30 cellular contexts compared by ENCODE assay signal in the genomic region with DNA sequence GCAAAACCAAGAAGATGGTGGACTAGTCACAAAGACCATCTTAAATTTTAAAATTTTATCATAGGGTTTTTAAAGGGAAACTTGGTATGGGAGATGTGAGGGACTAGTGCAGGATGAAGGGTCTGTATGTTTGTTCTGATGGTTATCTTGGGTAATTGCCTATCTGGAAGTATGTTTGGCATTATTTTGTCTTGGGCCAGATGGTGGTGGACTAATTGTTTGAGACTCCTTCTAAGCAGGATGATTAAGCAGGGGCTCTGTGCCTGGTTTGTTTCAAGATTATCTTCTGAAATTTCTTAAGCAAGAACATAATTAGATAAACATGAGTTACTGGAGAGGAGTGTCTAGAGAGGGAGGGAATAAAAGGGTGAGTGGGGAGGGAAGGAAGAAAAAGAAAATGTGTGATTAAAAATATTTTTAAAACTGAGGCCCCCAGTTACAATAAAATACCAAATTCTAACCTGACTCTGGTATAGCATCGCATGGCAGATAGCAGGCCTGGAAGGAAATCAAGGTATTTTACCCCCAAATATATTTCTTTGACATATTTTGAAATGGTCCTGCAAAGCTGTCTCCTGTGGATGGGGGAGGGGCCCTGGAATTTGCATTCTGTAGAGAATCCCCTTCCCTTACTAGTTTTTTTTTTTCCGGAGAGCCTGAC. TPM values are rescaled to one million over a fixed set of nuclear protein-coding genes. Genes with fewer than 3 reads are reported as not detected.
A peak's percentile ranks its signal among the peaks of the same experiment; 100 is the strongest.
DNase-seq lines count a peak whose midpoint lies in the region; ATAC-seq, FAIRE-seq and TF ChIP-seq lines count a peak whose summit lies in the region.
"Had no signal": no experiment of that assay in that cellular context is flagged by ENCODE, and none has a peak within 500 bp of the region (broad histone marks: within the 10 kb centered on the region; RNA-seq: fewer than 3 reads in every experiment).

No MANE protein-coding gene starts in this region.

- H3K79me2 ChIP-seq in HepG2 (ENCODE audit: insufficient read depth, low read length): no peaks in the 10 kb centered on the region

- H3K4me1 ChIP-seq in HepG2 (ENCODE audit: insufficient read depth, low read length) (peaks cover 43% of the 10 kb centered on the region), right lobe of liver (peaks cover 0 to 5% (median 0%) of the 10 kb centered on the region in 4 donors)

- no peak for TF ChIP-seq EP300 in HepG2 (IDR thresholded peaks at IDR 0.05; ENCODE audit: low read depth in 2 of 2, low read length in 2 of 2)
- TF ChIP-seq EP300 in HepG2 (CRISPR knock-in tag; IDR thresholded peaks at IDR 0.05; ENCODE audit: borderline replicate concordance): no peak

- no peaks in the 10 kb centered on the region for H3K27me3 ChIP-seq in HepG2 (ENCODE audit: control insufficient read depth in 1 of 2, insufficient read depth in 2 of 2, low read length in 2 of 2)
- no peaks in the 10 kb centered on the region for H3K27me3 ChIP-seq in right lobe of liver
- H3K27me3 ChIP-seq: ovary, SJSA1, transverse colon had no signal

- BruUV-seq in HepG2 (replicated peaks; lab: Mats Ljungman, UMichigan): no TSS peak

- ATAC-seq in HepG2: no peak
- ATAC-seq in right lobe of liver: no peak
- ATAC-seq in GM21447 (IDR thresholded peaks at IDR 0.05; ENCODE audit: unreplicated experiment): no peak
- ATAC-seq: activated naive CD8-positive, alpha-beta T cell treated with anti-CD3 and anti-CD28 coated beads, Interleukin-2, amount 50 U/mL, for 24 hours had no signal

- DNase-seq in HepG2 (ENCODE audit: low spot score) (no peak), right lobe of liver (no peak), amniotic epithelial cell (ENCODE audit: low read depth) (peak; percentile 96), foreskin fibroblast (peak; percentile 62 to 83), NCI-H1930 (lab: John Stamatoyannopoulos, UW) (no peak), kidney tubule cell (ENCODE audit: low spot score) (no peak)
- DNase-seq in activated CD4-positive, alpha-beta T cell treated with anti-CD3 and anti-CD28 coated beads, Interleukin-2, amount 50 U/mL, for 1 hour: no peak
- DNase-seq: 8988T; activated CD4-positive, alpha-beta T cell treated with anti-CD3 and anti-CD28 coated beads, Interleukin-2, amount 10 ng/mL, durations not matched to agents 7 days and 5 days; activated gamma-delta T cell treated with Interleukin-2 at 50 U/mL for 16 hours; activated naive CD8-positive, alpha-beta T cell treated with anti-CD3 and anti-CD28 coated beads, Interleukin-2, amount 50 U/mL, for 24 hours; activated T-cell treated with anti-CD3 and anti-CD28 coated beads, Interleukin-2, amount 50 U/mL, for 4 hours; Calu3; cortex of kidney; effector memory CD4-positive, alpha-beta T cell; hippocampal formation; Kasumi-1; left colon; NCI-H1417 treated with DMSO at 0.1 percent for 48 hours; NCI-H2081; NCI-H2227 treated with DMSO at 0.1 percent for 48 hours; NCI-H748 treated with DMSO at 0.1 percent for 48 hours; nephron progenitor cell; ovary; RPMI8226; transverse colon had no signal

- H3K36me3 ChIP-seq in HepG2 (replicated peaks in 1 of 2; ENCODE audit: control insufficient read depth in 1 of 2, insufficient read depth in 2 of 2, low read length in 2 of 2): no peaks in the 10 kb centered on the region
- H3K36me3 ChIP-seq in right lobe of liver: no peaks in the 10 kb centered on the region
- H3K36me3 ChIP-seq: ovary, SJSA1, transverse colon had no signal

- POLR2A ChIA-PET in HepG2 (lab: Yijun Ruan, JAX): interaction anchor here (1.5 to 2.2 kb wide), 3 partner anchors 19 to 219 kb away, joined by 5 to 13 read pairs (median 9); no protein-coding TSS in a partner anchor

- TF ChIP-seq POLR2A in HepG2 (IDR thresholded peaks at IDR 0.05; ENCODE audit: insufficient read depth in 1 of 2, low read depth in 2 of 2, low read length in 2 of 2): no peak
- no peak for TF ChIP-seq POLR2A in right lobe of liver (IDR thresholded peaks at IDR 0.05)

- in situ Hi-C loops in HepG2 (cut with HindIII; ENCODE audit: extremely low pct_ligation_motif_present, low pct_unique_long_range_greater_than_20kb): loop anchor here (25.0 kb wide), 2 partner anchors 609 to 859 kb away; no protein-coding TSS in a partner anchor

- intact Hi-C loops in HepG2 (cut with micrococcal nuclease; ENCODE audit: unreplicated experiment): loop anchor here (5.0 kb wide), 1 partner anchor 59 kb away; no protein-coding TSS in a partner anchor
- intact Hi-C loops in right lobe of liver (cut with DNase I): no loop called here

- CTCF ChIA-PET in HepG2 (lab: Yijun Ruan, JAX; ENCODE audit: low intra/inter-chr PET ratio, low total read pairs): interaction anchor here (1.6 kb wide), 1 partner anchor 850 kb away, joined by 3 read pairs; no protein-coding TSS in a partner anchor

- no peak for TF ChIP-seq RAD21 in HepG2 (CRISPR knock-in tag; IDR thresholded peaks at IDR 0.05)

- no peak overlapping the region; the same call in 1 of the 2 replicates for H3K4me2 ChIP-seq in HepG2 (ENCODE audit: low read depth, low read length)

- WGBS in HepG2 (ENCODE audit: low lambda C conversion rate): 68% methylated on average over 2 of the region's 2 CpGs
- 64% methylated on average over 2 of the region's 2 CpGs for WGBS in right lobe of liver (ENCODE audit: insufficient coverage, low coverage, low lambda C conversion rate, missing lambda C conversion rate)

- H3K27ac ChIP-seq in HepG2 (ENCODE audit: extremely low read length, insufficient read depth, low read length): no peak overlapping the region
- H3K27ac ChIP-seq in right lobe of liver: no peak overlapping the region
- H3K27ac ChIP-seq: ovary, SJSA1, transverse colon had no signal

- no peak overlapping the region for H2AFZ ChIP-seq in HepG2 (ENCODE audit: low read length)

- no peaks in the 10 kb centered on the region for H4K20me1 ChIP-seq in HepG2 (ENCODE audit: insufficient read depth, low read length)

- no peak overlapping the region for H3K9ac ChIP-seq in HepG2 (ENCODE audit: insufficient read depth, low read depth, low read length)

- H3K9me3 ChIP-seq in HepG2 (ENCODE audit: low read length) (no peaks in the 10 kb centered on the region), right lobe of liver (no peaks in the 10 kb centered on the region)
- H3K9me3 ChIP-seq: ovary, SJSA1, transverse colon had no signal

- no peak for TF ChIP-seq CTCF in HepG2 (CRISPR knock-in tag; IDR thresholded peaks at IDR 0.05)
- no peak for TF ChIP-seq CTCF in right lobe of liver (IDR thresholded peaks at IDR 0.05)
- no peak for TF ChIP-seq CTCF in foreskin fibroblast (IDR thresholded peaks at IDR 0.05; ENCODE audit: low read depth, low read length)

- H3K4me3 ChIP-seq in HepG2 (replicated peaks in 1 of 3; ENCODE audit: insufficient read depth in 1 of 3, low read depth in 2 of 3, low read length in 3 of 3) (no peak overlapping the region), right lobe of liver (no peak overlapping the region), foreskin fibroblast (ENCODE audit: low read depth in 1 of 2, low read length in 2 of 2) (no peak overlapping the region)
- H3K4me3 ChIP-seq: ovary, SJSA1, transverse colon had no signal

- FAIRE-seq in HepG2 (lab: Jason Lieb, UNC): no peak
- FAIRE-seq: GM19239, H54 had no signal

TF ChIP-seq in HepG2, 621 proteins besides CTCF, POLR2A, EP300 and RAD21 (continues in another document):
- TF ChIP-seq, protein P1, sequence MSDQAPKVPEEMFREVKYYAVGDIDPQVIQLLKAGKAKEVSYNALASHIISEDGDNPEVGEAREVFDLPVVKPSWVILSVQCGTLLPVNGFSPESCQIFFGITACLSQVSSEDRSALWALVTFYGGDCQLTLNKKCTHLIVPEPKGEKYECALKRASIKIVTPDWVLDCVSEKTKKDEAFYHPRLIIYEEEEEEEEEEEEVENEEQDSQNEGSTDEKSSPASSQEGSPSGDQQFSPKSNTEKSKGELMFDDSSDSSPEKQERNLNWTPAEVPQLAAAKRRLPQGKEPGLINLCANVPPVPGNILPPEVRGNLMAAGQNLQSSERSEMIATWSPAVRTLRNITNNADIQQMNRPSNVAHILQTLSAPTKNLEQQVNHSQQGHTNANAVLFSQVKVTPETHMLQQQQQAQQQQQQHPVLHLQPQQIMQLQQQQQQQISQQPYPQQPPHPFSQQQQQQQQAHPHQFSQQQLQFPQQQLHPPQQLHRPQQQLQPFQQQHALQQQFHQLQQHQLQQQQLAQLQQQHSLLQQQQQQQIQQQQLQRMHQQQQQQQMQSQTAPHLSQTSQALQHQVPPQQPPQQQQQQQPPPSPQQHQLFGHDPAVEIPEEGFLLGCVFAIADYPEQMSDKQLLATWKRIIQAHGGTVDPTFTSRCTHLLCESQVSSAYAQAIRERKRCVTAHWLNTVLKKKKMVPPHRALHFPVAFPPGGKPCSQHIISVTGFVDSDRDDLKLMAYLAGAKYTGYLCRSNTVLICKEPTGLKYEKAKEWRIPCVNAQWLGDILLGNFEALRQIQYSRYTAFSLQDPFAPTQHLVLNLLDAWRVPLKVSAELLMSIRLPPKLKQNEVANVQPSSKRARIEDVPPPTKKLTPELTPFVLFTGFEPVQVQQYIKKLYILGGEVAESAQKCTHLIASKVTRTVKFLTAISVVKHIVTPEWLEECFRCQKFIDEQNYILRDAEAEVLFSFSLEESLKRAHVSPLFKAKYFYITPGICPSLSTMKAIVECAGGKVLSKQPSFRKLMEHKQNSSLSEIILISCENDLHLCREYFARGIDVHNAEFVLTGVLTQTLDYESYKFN (CRISPR knock-in tag; conservative IDR thresholded peaks at IDR 0.05): no peak

RNA-seq across cellular contexts. Expression of gene FAM184A, which starts 49.9 kb away (rescaled TPM):
- total RNA-seq in HepG2 (2016; rRNA removed; fragmentation: Illumina TruSeq; extraction: Trizol) (16.0 and 18.0 TPM in 2 replicates), right lobe of liver (1 to 10 TPM; 2.5 to 5.0 (median 3.2) TPM)
- 4.4 and 5.4 TPM in 2 replicates for total RNA-seq in HepG2 (2016; cell fraction: cytosol; rRNA removed; fragmentation: Illumina TruSeq; extraction: Trizol; ENCODE audit: low read depth)
- total RNA-seq in HepG2 (2016; cell fraction: insoluble cytoplasmic fraction; rRNA removed; fragmentation: Illumina TruSeq; extraction: Trizol): 16.1 and 16.7 TPM in 2 replicates
- 7.8 and 11.8 TPM in 2 replicates for total RNA-seq in HepG2 (2016; cell fraction: membrane; rRNA removed; fragmentation: Illumina TruSeq; extraction: Trizol)
- 29.6 and 31.1 TPM in 2 replicates for total RNA-seq in HepG2 (2016; cell fraction: nucleus; rRNA removed; fragmentation: Illumina TruSeq; extraction: Trizol)
- polyA plus RNA-seq in HepG2 (2011; rRNA removed): 6.5 and 7.0 TPM in 2 replicates
- polyA plus RNA-seq in HepG2 (2011; cell fraction: cytosol; rRNA removed): 2.1 and 3.1 TPM in 2 replicates
- 4.9 and 7.2 TPM in 2 replicates for polyA plus RNA-seq in HepG2 (2011; cell fraction: nucleus; rRNA removed)
- 6.3 and 6.4 TPM in 2 replicates for polyA plus RNA-seq in HepG2 (2012)
- 2.1 and 2.3 TPM in 2 replicates for polyA plus RNA-seq in HepG2 (2016; cell fraction: cytosol; fragmentation: Illumina TruSeq; extraction: Trizol; ENCODE audit: low read depth)
- polyA plus RNA-seq in HepG2 (2016; cell fraction: insoluble cytoplasmic fraction; fragmentation: Illumina TruSeq; extraction: Trizol; ENCODE audit: low read depth): 14.2 and 15.0 TPM in 2 replicates
- 4.0 and 5.0 TPM in 2 replicates for polyA plus RNA-seq in HepG2 (2016; cell fraction: membrane; fragmentation: Illumina TruSeq; extraction: Trizol; ENCODE audit: low read depth)
- polyA plus RNA-seq in HepG2 (2016; cell fraction: nucleus; fragmentation: Illumina TruSeq; extraction: Trizol; ENCODE audit: insufficient read depth, low read depth): 23.3 and 27.1 TPM in 2 replicates
- polyA minus RNA-seq in HepG2 (2011; rRNA and poly(A)+ RNA removed; ENCODE audit: low replicate concordance): 1.5 TPM in 1 of 2 replicates, not detected in the other
- 2.9 and 3.9 TPM in 2 replicates for polyA minus RNA-seq in HepG2 (2011; cell fraction: cytosol; rRNA and poly(A)+ RNA removed)
- polyA minus RNA-seq in HepG2 (2011; cell fraction: nucleus; rRNA and poly(A)+ RNA removed): 17.5 and 24.4 TPM in 2 replicates
- total RNA-seq: SJSA1 had no signal

Comparison
In these comparisons a context has a peak if more than half of its experiments do, and no peak if none do; other contexts are left out.
1. DNase-seq: peak in amniotic epithelial cell (single experiment) and foreskin fibroblast (2 of 2); none in HepG2 (single experiment), right lobe of liver (0 of 3), NCI-H1930 (0 of 2), kidney tubule cell (single experiment) and activated CD4-positive, alpha-beta T cell treated with anti-CD3 and anti-CD28 coated beads, Interleukin-2, amount 50 U/mL, for 1 hour (single experiment).